ENCODE assay signal across 1 cellular context in genomic region chr9:125472926-125473701, GRCh38.
TF ChIP-seq lines count a peak whose summit lies in the region.

No MANE protein-coding gene starts in this region.

TF ChIP-seq in K562, 482 proteins besides CTCF, POLR2A, EP300 and RAD21 (continued from another document and continues in another):
- TF ChIP-seq FOXM1 (IDR thresholded peaks at IDR 0.05; ENCODE audit: low read depth), result peak; percentile 37; the same call in 1 of the 2 replicates
- TF ChIP-seq FOXM1 (CRISPR knock-in tag; IDR thresholded peaks at IDR 0.05; ENCODE audit: low read depth), result no peak
- TF ChIP-seq GATAD2A (IDR thresholded peaks at IDR 0.05), result peak; percentile 97
- no peak for TF ChIP-seq E2F3 (CRISPR knock-in tag; IDR thresholded peaks at IDR 0.05)
- TF ChIP-seq RBM17 (IDR thresholded peaks at IDR 0.05; ENCODE audit: borderline replicate concordance, low read depth, low read length), result no peak
- TF ChIP-seq ESRRA (IDR thresholded peaks at IDR 0.05; ENCODE audit: borderline replicate concordance, low read depth), result no peak; the same call in 1 of the 2 replicates
- no peak; the same call in 1 of the 2 replicates for TF ChIP-seq SOX6 (IDR thresholded peaks at IDR 0.05)
- TF ChIP-seq MNT (conservative IDR thresholded peaks at IDR 0.05), result peak in 1 of 2 experiments; percentile 71; a peak in 2 of 4 replicates
- TF ChIP-seq RHOXF2B (CRISPR knock-in tag; conservative IDR thresholded peaks at IDR 0.05), result no peak
- TF ChIP-seq DIDO1 (tag; IDR thresholded peaks at IDR 0.05; ENCODE audit: low read depth), result no peak
- TF ChIP-seq FOXA3 (CRISPR knock-in tag; conservative IDR thresholded peaks at IDR 0.05 in 1 of 2, IDR thresholded peaks at IDR 0.05 in 1 of 2), result no peak
- TF ChIP-seq AFF1 (IDR thresholded peaks at IDR 0.05; ENCODE audit: low read depth in 1 of 2, partially characterized antibody in 2 of 2), result no peak
- peak; percentile 91 for TF ChIP-seq SMARCA4 (IDR thresholded peaks at IDR 0.05)
- no peak for TF ChIP-seq SETDB1 (IDR thresholded peaks at IDR 0.05; ENCODE audit: low read length)
- no peak for TF ChIP-seq FIP1L1 (IDR thresholded peaks at IDR 0.05; ENCODE audit: low read depth, low read length, poor library complexity, severe bottlenecking)
- no peak for TF ChIP-seq RBM25 (IDR thresholded peaks at IDR 0.05; ENCODE audit: low read depth, low read length, severe bottlenecking)
- peak; percentile 90 for TF ChIP-seq CBFA2T2 (conservative IDR thresholded peaks at IDR 0.05)
- TF ChIP-seq ARID3B (CRISPR knock-in tag; IDR thresholded peaks at IDR 0.05; ENCODE audit: borderline replicate concordance), result no peak
- no peak for TF ChIP-seq BRF1 (IDR thresholded peaks at IDR 0.05; ENCODE audit: borderline replicate concordance, extremely low read depth, insufficient read length)
- peak; percentile 80 for TF ChIP-seq STAT5A (IDR thresholded peaks at IDR 0.05; ENCODE audit: borderline replicate concordance, low read length)
- no peak for TF ChIP-seq CREB5 (CRISPR knock-in tag; IDR thresholded peaks at IDR 0.05)
- TF ChIP-seq NCOA2 (IDR thresholded peaks at IDR 0.05; ENCODE audit: partially characterized antibody in 2 of 2), result peak; percentile 54 to 61
- no peak for TF ChIP-seq TFAM (CRISPR knock-in tag; conservative IDR thresholded peaks at IDR 0.05)
- no peak for TF ChIP-seq HMG20A (CRISPR knock-in tag; conservative IDR thresholded peaks at IDR 0.05)
- peak; percentile 70 to 86; a peak in 3 of 4 replicates for TF ChIP-seq RCOR1 (IDR thresholded peaks at IDR 0.05; ENCODE audit: borderline replicate concordance in 1 of 2, low read depth in 2 of 2, low read length in 2 of 2)
- TF ChIP-seq CHCHD3 (CRISPR knock-in tag; IDR thresholded peaks at IDR 0.05), result no peak
- TF ChIP-seq ZNF551 (CRISPR knock-in tag; IDR thresholded peaks at IDR 0.05), result no peak
- TF ChIP-seq ZBTB43 (CRISPR knock-in tag; IDR thresholded peaks at IDR 0.05), result no peak
- no peak for TF ChIP-seq DNMT1 (IDR thresholded peaks at IDR 0.05)
- no peak for TF ChIP-seq TCF7L2 (IDR thresholded peaks at IDR 0.05; ENCODE audit: low read depth, low read length)
- no peak for TF ChIP-seq POLR2AphosphoS2 (IDR thresholded peaks at IDR 0.05; ENCODE audit: low read length)
- TF ChIP-seq CEBPB (tag; IDR thresholded peaks at IDR 0.05), result peak; percentile 19; the same call in 1 of the 2 replicates
- TF ChIP-seq MBD1 (CRISPR knock-in tag; IDR thresholded peaks at IDR 0.05), result no peak
- peak; percentile 70; the same call in 1 of the 2 replicates for TF ChIP-seq HMBOX1 (IDR thresholded peaks at IDR 0.05)
- no peak for TF ChIP-seq ZNF76 (CRISPR knock-in tag; IDR thresholded peaks at IDR 0.05; ENCODE audit: borderline replicate concordance)
- no peak for TF ChIP-seq RBBP5 (IDR thresholded peaks at IDR 0.05; ENCODE audit: borderline replicate concordance, insufficient read depth, low read length, poor library complexity, severe bottlenecking)
- TF ChIP-seq USF2 (CRISPR knock-in tag; IDR thresholded peaks at IDR 0.05), result no peak
- TF ChIP-seq CAMTA2 (CRISPR knock-in tag; conservative IDR thresholded peaks at IDR 0.05), result no peak
- TF ChIP-seq YBX1 (IDR thresholded peaks at IDR 0.05), result no peak
- peak; percentile 88 for TF ChIP-seq NCOR1 (IDR thresholded peaks at IDR 0.05)
- no peak for TF ChIP-seq U2AF2 (optimal IDR thresholded peaks at IDR 0.05; ENCODE audit: low read depth, low read length)
- TF ChIP-seq OTX1 (CRISPR knock-in tag; IDR thresholded peaks at IDR 0.05), result no peak
- peak; percentile 74 for TF ChIP-seq JUND (IDR thresholded peaks at IDR 0.05; ENCODE audit: borderline replicate concordance, low read depth, low read length)
- TF ChIP-seq JUND (tag; IDR thresholded peaks at IDR 0.05; ENCODE audit: borderline replicate concordance, low read depth, low read length), result peak; percentile 76; the same call in 1 of the 3 replicates
- peak; percentile 53; the same call in 1 of the 2 replicates for TF ChIP-seq CTBP1 (IDR thresholded peaks at IDR 0.05; ENCODE audit: borderline replicate concordance)
- no peak for TF ChIP-seq ZBTB9 (CRISPR knock-in tag; IDR thresholded peaks at IDR 0.05)
- TF ChIP-seq U2AF1 (optimal IDR thresholded peaks at IDR 0.05; ENCODE audit: low read depth, low read length), result no peak
